Comparison of ENCODE assay signal across 14 cellular contexts in genomic region chr16:11058820-11059219, GRCh38.
"Had no signal": no experiment of that assay in that cellular context is flagged by ENCODE, and none has a peak within 500 bp of the region (broad histone marks: within the 10 kb centered on the region; RNA-seq: fewer than 3 reads in every experiment).

No MANE protein-coding gene starts in this region.

- H3K4me1 ChIP-seq: gastroesophageal sphincter had no signal

- H3K4me3 ChIP-seq: gastroesophageal sphincter, ovary, smooth muscle cell had no signal

- H3K27ac ChIP-seq: epithelial cell of prostate, gastroesophageal sphincter, ovary, VCaP had no signal

- H3K36me3 ChIP-seq: ovary had no signal

- DNase-seq: activated naive CD4-positive, alpha-beta T cell treated with anti-CD3 and anti-CD28 coated beads, Interleukin-2, amount 50 U/mL, for 16 hours; amygdala; effector memory CD8-positive, alpha-beta T cell; SIG-M5; substantia nigra; T1000; trophoblast cell had no signal

- H3K9me3 Mint-ChIP-seq: brain; effector memory CD8-positive, alpha-beta T cell; stimulated activated memory B cell treated with anti-CD40 and anti-IgM and Interleukin-4, amounts not matched to agents 10 μg/mL and 1 μg/mL and 100 μg/mL, for 72 hours had no signal

- H3K27ac Mint-ChIP-seq: stimulated activated memory B cell treated with anti-CD40 and anti-IgM and Interleukin-4, amounts not matched to agents 10 μg/mL and 1 μg/mL and 100 μg/mL, for 72 hours had no signal

- H3K27me3 ChIP-seq: gastroesophageal sphincter, ovary had no signal

- H3K4me3 Mint-ChIP-seq: brain; effector memory CD8-positive, alpha-beta T cell; stimulated activated memory B cell treated with anti-CD40 and anti-IgM and Interleukin-4, amounts not matched to agents 10 μg/mL and 1 μg/mL and 100 μg/mL, for 72 hours had no signal

- H3K9me3 ChIP-seq: gastroesophageal sphincter, ovary had no signal

- ATAC-seq: effector memory CD8-positive, alpha-beta T cell; gastroesophageal sphincter; stimulated activated memory B cell treated with anti-CD40 and anti-IgM and Interleukin-4, amounts not matched to agents 10 μg/mL and 1 μg/mL and 100 μg/mL, for 72 hours had no signal

- H3K27me3 Mint-ChIP-seq: brain; effector memory CD8-positive, alpha-beta T cell; stimulated activated memory B cell treated with anti-CD40 and anti-IgM and Interleukin-4, amounts not matched to agents 10 μg/mL and 1 μg/mL and 100 μg/mL, for 72 hours had no signal
